ENCODE assay signal across 13 cellular contexts in genomic region chr1:219587817-219588561, GRCh38. TPM values are rescaled to one million over a fixed set of nuclear protein-coding genes. Genes with fewer than 3 reads are reported as not detected.
A peak's percentile ranks its signal among the peaks of the same experiment; 100 is the strongest.
DNase-seq lines count a peak whose midpoint lies in the region; ATAC-seq and TF ChIP-seq lines count a peak whose summit lies in the region.
"Had no signal": no experiment of that assay in that cellular context is flagged by ENCODE, and none has a peak within 500 bp of the region (broad histone marks: within the 10 kb centered on the region; RNA-seq: fewer than 3 reads in every experiment).

No MANE protein-coding gene starts in this region.

- H3K4me3 ChIP-seq in BE2C (ENCODE audit: low read depth, low read length) (no peak overlapping the region), choroid plexus epithelial cell (ENCODE audit: low read depth, low read length) (no peak overlapping the region), mesenchymal stem cell (ENCODE audit: insufficient read depth in 1 of 2, low read depth in 1 of 2, low read length in 2 of 2) (no peak overlapping the region)
- H3K4me3 ChIP-seq: skin epidermis had no signal

- H3K14ac ChIP-seq in mesenchymal stem cell (ENCODE audit: low read length in 2 of 2), result no peak overlapping the region

- no peak for TF ChIP-seq CTCF in BE2C (IDR thresholded peaks at IDR 0.05; ENCODE audit: low read depth, low read length)
- no peak for TF ChIP-seq CTCF in choroid plexus epithelial cell (conservative IDR thresholded peaks at IDR 0.05; ENCODE audit: low read depth, low read length)

- H3K36me3 ChIP-seq in BE2C, result no peaks in the 10 kb centered on the region
- no peaks in the 10 kb centered on the region for H3K36me3 ChIP-seq in mesenchymal stem cell (ENCODE audit: control insufficient read depth in 1 of 2, insufficient read depth in 2 of 2, low read depth in 1 of 2, low read length in 2 of 2)

- WGBS in mesenchymal stem cell, result 58% methylated on average over 5 of the region's 5 CpGs

- H2BK12ac ChIP-seq in mesenchymal stem cell (ENCODE audit: low read length in 2 of 2), result no peak overlapping the region

- H4K91ac ChIP-seq in mesenchymal stem cell (ENCODE audit: low read length), result no peak overlapping the region

- DNase-seq in BE2C (peak; percentile 42), MV-4-11 (lab: John Stamatoyannopoulos, UW) (peak; percentile 98), choroid plexus epithelial cell (ENCODE audit: low read depth) (peak; percentile 80), mesenchymal stem cell (peak; percentile 30)
- no peak for DNase-seq in stimulated activated CD4-positive, alpha-beta T cell treated with anti-CD3 and anti-CD28 coated beads, Interleukin-4, amount 100 ng/mL, for 4 hours
- DNase-seq: activated naive CD8-positive, alpha-beta T cell treated with anti-CD3 and anti-CD28 coated beads, Interleukin-2, amount 10 ng/mL, durations not matched to agents 7 days and 5 days; COR-L47; endodermal cell; naive B cell had no signal

- H2BK15ac ChIP-seq in mesenchymal stem cell (ENCODE audit: low read depth, poor library complexity, severe bottlenecking), result no peak overlapping the region

- no peaks in the 10 kb centered on the region for H3K79me1 ChIP-seq in mesenchymal stem cell (replicated peaks; ENCODE audit: low read length, poor library complexity, severe bottlenecking)

- ATAC-seq in GM19023 (IDR thresholded peaks at IDR 0.05; ENCODE audit: unreplicated experiment), result no peak
- ATAC-seq in GM21367 (IDR thresholded peaks at IDR 0.05; ENCODE audit: unreplicated experiment), result no peak
- no peak for ATAC-seq in GM19395 (IDR thresholded peaks at IDR 0.05; ENCODE audit: unreplicated experiment)

- no peak overlapping the region for H3K23ac ChIP-seq in mesenchymal stem cell (ENCODE audit: low read length in 2 of 2)

- no peak overlapping the region for H2AK5ac ChIP-seq in mesenchymal stem cell (ENCODE audit: low read length, severe bottlenecking)

- H3K27ac ChIP-seq in mesenchymal stem cell (ENCODE audit: low read length, poor library complexity, severe bottlenecking), result no peak overlapping the region

- H2AFZ ChIP-seq in mesenchymal stem cell (ENCODE audit: low read depth, low read length), result no peak overlapping the region

- H3K4me1 ChIP-seq in BE2C (peaks cover 24% of the 10 kb centered on the region), mesenchymal stem cell (ENCODE audit: control insufficient read depth, insufficient read depth, low read depth, low read length) (no peaks in the 10 kb centered on the region)

- H3K4me2 ChIP-seq in mesenchymal stem cell (ENCODE audit: low read length, poor library complexity, severe bottlenecking), result no peak overlapping the region

- no peaks in the 10 kb centered on the region for H3K27me3 ChIP-seq in BE2C
- no peaks in the 10 kb centered on the region for H3K27me3 ChIP-seq in mesenchymal stem cell (ENCODE audit: control insufficient read depth in 1 of 2, insufficient read depth in 1 of 2, low read length in 2 of 2)

- no peak overlapping the region for H2BK5ac ChIP-seq in mesenchymal stem cell (ENCODE audit: low read depth, low read length, poor library complexity, severe bottlenecking)

- H3K9me3 ChIP-seq in BE2C (no peaks in the 10 kb centered on the region), mesenchymal stem cell (ENCODE audit: control insufficient read depth, low read length) (no peaks in the 10 kb centered on the region)

- no peak overlapping the region for H2BK120ac ChIP-seq in mesenchymal stem cell (ENCODE audit: low read depth, low read length)

- H4K8ac ChIP-seq in mesenchymal stem cell (ENCODE audit: low read length), result no peak overlapping the region

- H3K9ac ChIP-seq in mesenchymal stem cell (ENCODE audit: low read length), result peak overlapping the region; percentile 31

- H3K18ac ChIP-seq in mesenchymal stem cell (ENCODE audit: low read depth in 1 of 2, low read length in 2 of 2), result no peak overlapping the region

- H3K4ac ChIP-seq in mesenchymal stem cell (ENCODE audit: low read depth in 1 of 2, low read length in 2 of 2), result no peak overlapping the region

RNA-seq across cellular contexts. Expression of gene ZC3H11B, which starts 24.9 kb away (rescaled TPM):
- polyA plus RNA-seq in BE2C (2012; ENCODE audit: insufficient read depth, insufficient read length, low read depth), result 0.82 TPM
- polyA plus RNA-seq in mesenchymal stem cell (2013, experiment 1 of 2), result 0.06 TPM
- polyA plus RNA-seq in mesenchymal stem cell (2013, experiment 2 of 2), result 0.07 TPM

Comparison
In these comparisons a context has a peak if more than half of its experiments do, and no peak if none do; other contexts are left out.
1. DNase-seq: peak in BE2C (single experiment), MV-4-11 (single experiment), choroid plexus epithelial cell (single experiment) and mesenchymal stem cell (single experiment); none in stimulated activated CD4-positive, alpha-beta T cell treated with anti-CD3 and anti-CD28 coated beads, Interleukin-4, amount 100 ng/mL, for 4 hours (0 of 2).